2 cellular contexts compared by ENCODE assay signal in the genomic region with DNA sequence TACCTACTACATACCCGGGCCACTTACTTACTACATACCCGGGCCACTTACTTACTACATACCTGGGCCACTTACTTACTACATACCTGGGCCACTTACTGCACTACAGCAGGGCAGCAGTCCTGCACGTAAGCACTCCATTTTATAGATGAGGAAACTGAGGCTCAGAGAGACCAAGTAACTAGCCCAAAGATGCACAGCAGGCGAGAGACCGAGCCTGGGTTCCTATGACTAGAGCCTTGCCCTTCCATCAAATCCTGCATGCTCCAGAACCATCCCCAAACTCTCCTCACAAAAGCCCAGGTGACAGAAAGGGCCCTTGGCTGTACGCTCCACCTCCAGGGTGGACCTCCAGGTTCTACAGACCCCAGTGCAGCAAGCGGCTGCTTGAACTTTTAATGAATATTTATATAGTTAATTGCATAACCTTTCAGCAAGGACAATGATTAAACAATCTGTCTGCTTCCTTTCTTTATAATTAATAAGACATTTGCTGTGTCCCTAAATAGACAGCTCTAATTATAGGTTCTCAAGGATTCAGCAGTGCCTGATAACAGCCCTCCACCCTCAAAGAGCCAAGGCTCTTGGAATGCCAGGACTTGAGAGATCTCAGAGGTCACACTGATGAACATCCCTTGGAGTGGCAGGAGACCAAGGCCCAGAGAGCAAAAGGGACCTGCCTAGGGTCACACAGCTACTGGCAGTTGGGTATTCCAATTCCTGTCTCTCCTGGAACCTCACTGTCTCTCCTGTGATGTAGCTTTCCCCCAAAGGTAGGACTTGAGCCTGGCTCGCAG.
A peak's percentile ranks its signal among the peaks of the same experiment; 100 is the strongest.
TF ChIP-seq lines count a peak whose summit lies in the region.

No MANE protein-coding gene starts in this region.

TF ChIP-seq in K562, 482 proteins besides CTCF, POLR2A, EP300 and RAD21:
- TF ChIP-seq RBM25 (IDR thresholded peaks at IDR 0.05; ENCODE audit: low read depth, low read length, severe bottlenecking) (peak; percentile 43), ZFP36 (IDR thresholded peaks at IDR 0.05; ENCODE audit: low read depth, low read length, partially characterized antibody) (peak; percentile 41), BCOR (IDR thresholded peaks at IDR 0.05) (peak; percentile 58; the same call in 1 of the 2 replicates), ZNF830 (CRISPR knock-in tag; IDR thresholded peaks at IDR 0.05) (no peak)
TF ChIP-seq in K562: peak in this region for 3.

TF ChIP-seq in HEK293T, 16 proteins besides CTCF, POLR2A, EP300 and RAD21:
- TF ChIP-seq ELF4 (IDR thresholded peaks at IDR 0.05) (no peak), L3MBTL2 (conservative IDR thresholded peaks at IDR 0.05) (no peak)
